ENCODE assay signal across 17 cellular contexts in the genomic region with DNA sequence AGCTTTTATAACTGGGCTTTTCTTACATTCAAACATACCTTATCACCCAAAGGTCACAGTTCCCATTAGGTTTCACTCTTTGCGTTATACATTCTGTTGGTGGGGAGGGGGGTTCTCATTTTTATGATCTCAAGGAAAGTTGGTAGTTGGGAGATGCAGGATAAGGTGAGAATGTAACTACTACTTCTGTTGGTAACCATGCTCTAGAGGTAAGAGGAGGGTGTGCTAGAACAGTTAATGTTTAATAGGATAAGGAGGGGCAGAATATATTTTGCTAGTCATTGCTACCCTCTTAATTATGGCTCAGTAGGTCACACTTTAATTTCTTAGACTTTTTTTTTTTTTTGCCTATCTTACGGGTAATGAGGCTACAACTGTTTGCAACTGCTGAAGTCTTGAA. TPM values are rescaled to one million over a fixed set of nuclear protein-coding genes. Genes with fewer than 3 reads are reported as not detected.
A peak's percentile ranks its signal among the peaks of the same experiment; 100 is the strongest.
DNase-seq lines count a peak whose midpoint lies in the region; ATAC-seq and TF ChIP-seq lines count a peak whose summit lies in the region.
"Had no signal": no experiment of that assay in that cellular context is flagged by ENCODE, and none has a peak within 500 bp of the region (broad histone marks: within the 10 kb centered on the region; RNA-seq: fewer than 3 reads in every experiment).

No MANE protein-coding gene starts in this region.

- no peaks in the 10 kb centered on the region for H3K27me3 Mint-ChIP-seq in activated CD4-positive, alpha-beta T cell treated with anti-CD3 and anti-CD28 coated beads for 36 hours
- no peaks in the 10 kb centered on the region for H3K27me3 Mint-ChIP-seq in activated B cell treated with CpG ODN at 0.5 μM for 24 hours

- peaks cover 66% of the 10 kb centered on the region for H3K36me3 Mint-ChIP-seq in activated CD4-positive, alpha-beta T cell treated with anti-CD3 and anti-CD28 coated beads for 36 hours (ENCODE audit: low read depth)
- peaks cover 77% of the 10 kb centered on the region for H3K36me3 Mint-ChIP-seq in activated B cell treated with CpG ODN at 0.5 μM for 24 hours (ENCODE audit: low read depth)

- H3K4me1 Mint-ChIP-seq in activated CD4-positive, alpha-beta T cell treated with anti-CD3 and anti-CD28 coated beads for 36 hours: peaks cover 68% of the 10 kb centered on the region
- H3K4me1 Mint-ChIP-seq in activated B cell treated with CpG ODN at 0.5 μM for 24 hours: peaks cover 62% of the 10 kb centered on the region

- POLR2A ChIA-PET in activated CD4-positive, alpha-beta T cell treated with anti-CD3 and anti-CD28 coated beads for 36 hours (lab: Charles Lee): interaction anchor here (1.0 kb wide), 1 partner anchor 11 kb away, joined by 4 read pairs; the partner anchor contains the start of gene YBX1
- POLR2A ChIA-PET in activated B cell treated with CpG ODN at 0.5 μM for 24 hours (lab: Charles Lee): interaction anchor here (0.6 to 3.0 kb wide), 2 partner anchors 10 to 42 kb away, joined by 4 to 23 read pairs; partner anchors contain the start of gene YBX1

- TF ChIP-seq CTCF in activated B cell treated with CpG ODN at 0.5 μM for 24 hours (IDR thresholded peaks at IDR 0.05) (no peak), hepatocyte (IDR thresholded peaks at IDR 0.05; ENCODE audit: poor library complexity) (no peak)

- no peaks in the 10 kb centered on the region for H3K9me3 Mint-ChIP-seq in activated CD4-positive, alpha-beta T cell treated with anti-CD3 and anti-CD28 coated beads for 36 hours (ENCODE audit: low read depth)
- H3K9me3 Mint-ChIP-seq in activated B cell treated with CpG ODN at 0.5 μM for 24 hours: no peaks in the 10 kb centered on the region
- H3K9me3 Mint-ChIP-seq: neural crest cell; T-helper 1 cell treated with Interleukin-12 subunit alpha and Interleukin-12 subunit beta and Interleukin-4 antibody, amounts not matched to agents 30 μg/mL and 1 μg/mL, for 36 hours had no signal

- H3K4me1 ChIP-seq in hepatocyte (ENCODE audit: insufficient read depth): peaks cover 46% of the 10 kb centered on the region

- H3K79me2 ChIP-seq in hepatocyte: peaks cover 98% of the 10 kb centered on the region

- no peak overlapping the region for H2AFZ ChIP-seq in hepatocyte

- peak overlapping the region; percentile 68 for H3K4me2 ChIP-seq in hepatocyte

- H3K27ac Mint-ChIP-seq in activated CD4-positive, alpha-beta T cell treated with anti-CD3 and anti-CD28 coated beads for 36 hours: peak overlapping the region; percentile 65
- no peak overlapping the region for H3K27ac Mint-ChIP-seq in activated B cell treated with CpG ODN at 0.5 μM for 24 hours
- H3K27ac Mint-ChIP-seq: T-helper 1 cell treated with Interleukin-12 subunit alpha and Interleukin-12 subunit beta and Interleukin-4 antibody, amounts not matched to agents 30 μg/mL and 1 μg/mL, for 36 hours had no signal

- WGBS in hepatocyte (ENCODE audit: low lambda C conversion rate, missing lambda C conversion rate): 71% methylated on average over 2 of the region's 2 CpGs

- peaks cover 76% of the 10 kb centered on the region for H4K20me1 ChIP-seq in hepatocyte (ENCODE audit: insufficient read depth, poor library complexity, severe bottlenecking)

- no peaks in the 10 kb centered on the region for H3K36me3 ChIP-seq in hepatocyte (replicated peaks; ENCODE audit: insufficient read depth, low read depth)

- no peaks in the 10 kb centered on the region for H3K9me2 ChIP-seq in hepatocyte (replicated peaks; ENCODE audit: insufficient read depth)

- CTCF ChIA-PET in activated CD4-positive, alpha-beta T cell treated with anti-CD3 and anti-CD28 coated beads for 36 hours (lab: Charles Lee): interaction anchor here (0.6 to 1.3 kb wide), 5 partner anchors 9 to 509 kb away, joined by 3 to 7 read pairs (median 4); partner anchors contain the start of gene PPIH
- CTCF ChIA-PET in activated B cell treated with CpG ODN at 0.5 μM for 24 hours (lab: Charles Lee): no interaction called here

- H3K4me3 ChIP-seq in hepatocyte: no peak overlapping the region
- H3K4me3 ChIP-seq: upper lobe of left lung had no signal

- no peak overlapping the region for H3K4me3 Mint-ChIP-seq in activated CD4-positive, alpha-beta T cell treated with anti-CD3 and anti-CD28 coated beads for 36 hours
- peak overlapping the region; percentile 9 for H3K4me3 Mint-ChIP-seq in activated B cell treated with CpG ODN at 0.5 μM for 24 hours
- H3K4me3 Mint-ChIP-seq: T-helper 1 cell treated with Interleukin-12 subunit alpha and Interleukin-12 subunit beta and Interleukin-4 antibody, amounts not matched to agents 30 μg/mL and 1 μg/mL, for 36 hours had no signal

- ATAC-seq in activated CD4-positive, alpha-beta T cell treated with anti-CD3 and anti-CD28 coated beads for 36 hours: no peak
- no peak for ATAC-seq in activated B cell treated with CpG ODN at 0.5 μM for 24 hours (ENCODE audit: low read depth)
- no peak for ATAC-seq in GM21360 (IDR thresholded peaks at IDR 0.05; ENCODE audit: unreplicated experiment)

- H3K27me3 ChIP-seq in hepatocyte: no peaks in the 10 kb centered on the region
- H3K27me3 ChIP-seq: upper lobe of left lung had no signal

- intact Hi-C loops in activated CD4-positive, alpha-beta T cell treated with anti-CD3 and anti-CD28 coated beads for 36 hours (cut with DNase I, micrococcal nuclease): no loop called here
- intact Hi-C loops in activated B cell treated with CpG ODN at 0.5 μM for 24 hours (cut with micrococcal nuclease): no loop called here

- H3K27ac ChIP-seq in hepatocyte: peak overlapping the region; percentile 85

- H3K9me3 ChIP-seq in hepatocyte (ENCODE audit: low read depth): no peaks in the 10 kb centered on the region
- H3K9me3 ChIP-seq: upper lobe of left lung had no signal

- DNase-seq in activated CD4-positive, alpha-beta T cell treated with anti-CD3 and anti-CD28 coated beads for 36 hours: no peak
- no peak for DNase-seq in activated CD4-positive, alpha-beta T cell treated with anti-CD3 and anti-CD28 coated beads, Interleukin-2, amount 50 U/mL, for 4 hours
- DNase-seq in activated B cell treated with CpG ODN at 0.5 μM for 24 hours: no peak
- DNase-seq in hepatocyte (ENCODE audit: low spot score): no peak
- DNase-seq in renal cortical epithelial cell (ENCODE audit: low read depth): peak; percentile 59
- DNase-seq in RPMI8226: no peak
- no peak for DNase-seq in SHP77 treated with DMSO at 0.1 percent for 48 hours (lab: John Stamatoyannopoulos, UW)
- DNase-seq: 8988T, amniotic stem cell, MV-4-11, NCI-H226, upper lobe of left lung had no signal

RNA-seq across cellular contexts. Expression of gene YBX1, which starts 10.7 kb away (rescaled TPM):
- 1,000 to 10,000 TPM; 1,224 to 1,435 TPM for total RNA-seq in activated CD4-positive, alpha-beta T cell treated with anti-CD3 and anti-CD28 coated beads for 36 hours
- total RNA-seq in activated B cell treated with CpG ODN at 0.5 μM for 24 hours: 609 and 693 TPM in 2 replicates
- total RNA-seq in hepatocyte: 418 and 428 TPM in 2 replicates
- 177 and 183 TPM in 2 replicates for polyA plus RNA-seq in hepatocyte
- 792 and 815 TPM in 2 replicates for total RNA-seq in renal cortical epithelial cell

RNA-seq across cellular contexts. Expression of gene PPIH, which starts 34.7 kb away (rescaled TPM):
- total RNA-seq in activated CD4-positive, alpha-beta T cell treated with anti-CD3 and anti-CD28 coated beads for 36 hours: 100 to 1,000 TPM; 111 to 114 TPM
- total RNA-seq in activated B cell treated with CpG ODN at 0.5 μM for 24 hours (64.1 and 65.1 TPM in 2 replicates), hepatocyte (35.6 and 36.4 TPM in 2 replicates), renal cortical epithelial cell (18.9 and 32.0 TPM in 2 replicates)
- 26.1 and 30.7 TPM in 2 replicates for polyA plus RNA-seq in hepatocyte

RNA-seq across cellular contexts. Expression of gene CLDN19, which starts 47.1 kb away (rescaled TPM):
- not detected for total RNA-seq in activated CD4-positive, alpha-beta T cell treated with anti-CD3 and anti-CD28 coated beads for 36 hours
- total RNA-seq in activated B cell treated with CpG ODN at 0.5 μM for 24 hours (not detected in 2 replicates), hepatocyte (2.5 and 6.9 TPM in 2 replicates), renal cortical epithelial cell (5.7 TPM in 1 of 2 replicates, not detected in the other)
- 3.8 and 4.5 TPM in 2 replicates for polyA plus RNA-seq in hepatocyte
- total RNA-seq: activated CD8-positive, alpha-beta memory T cell treated with anti-CD3 and anti-CD28 coated beads for 36 hours; frontal cortex; upper lobe of left lung had no signal
